In the genomic region with DNA sequence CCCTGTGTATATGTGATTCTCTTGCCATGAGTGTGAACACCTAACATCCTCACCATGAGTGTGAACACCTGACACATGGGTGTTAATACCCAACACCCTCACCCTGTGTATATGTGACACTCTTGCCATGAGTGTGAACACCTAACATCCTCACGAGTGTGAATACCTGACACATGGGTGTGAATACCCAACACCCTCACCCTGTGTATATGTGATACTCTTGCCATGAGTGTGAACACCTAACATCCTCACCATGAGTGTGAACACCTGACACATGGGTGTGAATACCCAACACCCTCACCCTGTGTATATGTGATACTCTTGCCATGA, we compare ENCODE assay signal across 13 cellular contexts. TPM values are rescaled to one million over a fixed set of nuclear protein-coding genes. Genes with fewer than 3 reads are reported as not detected.
"Had no signal": no experiment of that assay in that cellular context is flagged by ENCODE, and none has a peak within 500 bp of the region (broad histone marks: within the 10 kb centered on the region; RNA-seq: fewer than 3 reads in every experiment).

No MANE protein-coding gene starts in this region.

RNA-seq across cellular contexts. Expression of a gene that starts 28.1 kb away (rescaled TPM):
- total RNA-seq: activated B cell treated with CpG ODN at 0.5 μM for 24 hours; activated CD4-positive, alpha-beta memory T cell treated with anti-CD3 and anti-CD28 coated beads for 36 hours; activated CD4-positive, alpha-beta memory T cell treated with anti-CD3 and anti-CD28 coated beads, Interleukin-2, amount 10 ng/mL, durations not matched to agents 7 days and 5 days; activated CD4-positive, alpha-beta T cell treated with anti-CD3 and anti-CD28 coated beads for 36 hours; activated CD4-positive, alpha-beta T cell treated with anti-CD3 and anti-CD28 coated beads, Interleukin-2, amount 10 ng/mL, durations not matched to agents 24 days and 14 days; activated CD4-positive, alpha-beta T cell treated with anti-CD3 and anti-CD28 coated beads, Interleukin-2, amount 10 ng/mL, durations not matched to agents 7 days and 5 days; activated CD8-positive, alpha-beta memory T cell treated with anti-CD3 and anti-CD28 coated beads for 36 hours; activated CD8-positive, alpha-beta memory T cell treated with anti-CD3 and anti-CD28 coated beads, Interleukin-2, amount 10 ng/mL, durations not matched to agents 7 days and 5 days; activated CD8-positive, alpha-beta T cell treated with anti-CD3 and anti-CD28 coated beads for 36 hours; activated CD8-positive, alpha-beta T cell treated with anti-CD3 and anti-CD28 coated beads, Interleukin-2, amount 10 ng/mL, durations not matched to agents 7 days and 5 days; T-helper 1 cell treated with Interleukin-12 subunit alpha and Interleukin-12 subunit beta and Interleukin-4 antibody, amounts not matched to agents 30 ng/mL and 1 ng/mL, for 36 hours; T-helper 17 cell; T-helper 2 cell treated with Interferon-gamma antibody and Interleukin-4, amounts not matched to agents 100 ng/mL and 5 ng/mL, for 36 hours had no signal
